ENCODE assay signal across 2 cellular contexts in the genomic region with DNA sequence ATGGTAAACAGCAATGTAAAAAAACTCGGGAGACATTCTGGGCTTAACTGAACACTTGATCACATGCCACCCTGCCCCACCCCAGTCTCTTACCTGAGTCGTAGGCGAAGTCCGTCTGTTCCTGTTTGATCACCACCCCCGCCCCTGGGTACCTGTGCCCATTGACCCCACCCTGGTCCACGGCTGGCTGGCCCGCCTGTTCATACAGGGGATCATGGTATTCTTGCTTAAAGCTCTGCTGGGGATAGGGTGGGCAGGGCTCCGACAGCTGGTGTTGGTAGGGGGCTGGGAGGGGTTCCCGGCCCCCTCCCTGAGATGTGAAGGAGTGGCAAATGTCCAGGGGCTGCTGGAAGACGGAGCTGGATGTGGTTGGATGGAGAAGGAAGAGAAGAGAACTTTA.
TF ChIP-seq lines count a peak whose summit lies in the region.

No MANE protein-coding gene starts in this region.

TF ChIP-seq in GM23338, 12 proteins besides CTCF, POLR2A, EP300 and RAD21 (continues in another document):
- no peak for TF ChIP-seq POLR2AphosphoS5 (IDR thresholded peaks at IDR 0.05; ENCODE audit: low read depth)
- no peak for TF ChIP-seq EZH2phosphoT487 (IDR thresholded peaks at IDR 0.05; ENCODE audit: unreplicated experiment)
- TF ChIP-seq, protein P1, sequence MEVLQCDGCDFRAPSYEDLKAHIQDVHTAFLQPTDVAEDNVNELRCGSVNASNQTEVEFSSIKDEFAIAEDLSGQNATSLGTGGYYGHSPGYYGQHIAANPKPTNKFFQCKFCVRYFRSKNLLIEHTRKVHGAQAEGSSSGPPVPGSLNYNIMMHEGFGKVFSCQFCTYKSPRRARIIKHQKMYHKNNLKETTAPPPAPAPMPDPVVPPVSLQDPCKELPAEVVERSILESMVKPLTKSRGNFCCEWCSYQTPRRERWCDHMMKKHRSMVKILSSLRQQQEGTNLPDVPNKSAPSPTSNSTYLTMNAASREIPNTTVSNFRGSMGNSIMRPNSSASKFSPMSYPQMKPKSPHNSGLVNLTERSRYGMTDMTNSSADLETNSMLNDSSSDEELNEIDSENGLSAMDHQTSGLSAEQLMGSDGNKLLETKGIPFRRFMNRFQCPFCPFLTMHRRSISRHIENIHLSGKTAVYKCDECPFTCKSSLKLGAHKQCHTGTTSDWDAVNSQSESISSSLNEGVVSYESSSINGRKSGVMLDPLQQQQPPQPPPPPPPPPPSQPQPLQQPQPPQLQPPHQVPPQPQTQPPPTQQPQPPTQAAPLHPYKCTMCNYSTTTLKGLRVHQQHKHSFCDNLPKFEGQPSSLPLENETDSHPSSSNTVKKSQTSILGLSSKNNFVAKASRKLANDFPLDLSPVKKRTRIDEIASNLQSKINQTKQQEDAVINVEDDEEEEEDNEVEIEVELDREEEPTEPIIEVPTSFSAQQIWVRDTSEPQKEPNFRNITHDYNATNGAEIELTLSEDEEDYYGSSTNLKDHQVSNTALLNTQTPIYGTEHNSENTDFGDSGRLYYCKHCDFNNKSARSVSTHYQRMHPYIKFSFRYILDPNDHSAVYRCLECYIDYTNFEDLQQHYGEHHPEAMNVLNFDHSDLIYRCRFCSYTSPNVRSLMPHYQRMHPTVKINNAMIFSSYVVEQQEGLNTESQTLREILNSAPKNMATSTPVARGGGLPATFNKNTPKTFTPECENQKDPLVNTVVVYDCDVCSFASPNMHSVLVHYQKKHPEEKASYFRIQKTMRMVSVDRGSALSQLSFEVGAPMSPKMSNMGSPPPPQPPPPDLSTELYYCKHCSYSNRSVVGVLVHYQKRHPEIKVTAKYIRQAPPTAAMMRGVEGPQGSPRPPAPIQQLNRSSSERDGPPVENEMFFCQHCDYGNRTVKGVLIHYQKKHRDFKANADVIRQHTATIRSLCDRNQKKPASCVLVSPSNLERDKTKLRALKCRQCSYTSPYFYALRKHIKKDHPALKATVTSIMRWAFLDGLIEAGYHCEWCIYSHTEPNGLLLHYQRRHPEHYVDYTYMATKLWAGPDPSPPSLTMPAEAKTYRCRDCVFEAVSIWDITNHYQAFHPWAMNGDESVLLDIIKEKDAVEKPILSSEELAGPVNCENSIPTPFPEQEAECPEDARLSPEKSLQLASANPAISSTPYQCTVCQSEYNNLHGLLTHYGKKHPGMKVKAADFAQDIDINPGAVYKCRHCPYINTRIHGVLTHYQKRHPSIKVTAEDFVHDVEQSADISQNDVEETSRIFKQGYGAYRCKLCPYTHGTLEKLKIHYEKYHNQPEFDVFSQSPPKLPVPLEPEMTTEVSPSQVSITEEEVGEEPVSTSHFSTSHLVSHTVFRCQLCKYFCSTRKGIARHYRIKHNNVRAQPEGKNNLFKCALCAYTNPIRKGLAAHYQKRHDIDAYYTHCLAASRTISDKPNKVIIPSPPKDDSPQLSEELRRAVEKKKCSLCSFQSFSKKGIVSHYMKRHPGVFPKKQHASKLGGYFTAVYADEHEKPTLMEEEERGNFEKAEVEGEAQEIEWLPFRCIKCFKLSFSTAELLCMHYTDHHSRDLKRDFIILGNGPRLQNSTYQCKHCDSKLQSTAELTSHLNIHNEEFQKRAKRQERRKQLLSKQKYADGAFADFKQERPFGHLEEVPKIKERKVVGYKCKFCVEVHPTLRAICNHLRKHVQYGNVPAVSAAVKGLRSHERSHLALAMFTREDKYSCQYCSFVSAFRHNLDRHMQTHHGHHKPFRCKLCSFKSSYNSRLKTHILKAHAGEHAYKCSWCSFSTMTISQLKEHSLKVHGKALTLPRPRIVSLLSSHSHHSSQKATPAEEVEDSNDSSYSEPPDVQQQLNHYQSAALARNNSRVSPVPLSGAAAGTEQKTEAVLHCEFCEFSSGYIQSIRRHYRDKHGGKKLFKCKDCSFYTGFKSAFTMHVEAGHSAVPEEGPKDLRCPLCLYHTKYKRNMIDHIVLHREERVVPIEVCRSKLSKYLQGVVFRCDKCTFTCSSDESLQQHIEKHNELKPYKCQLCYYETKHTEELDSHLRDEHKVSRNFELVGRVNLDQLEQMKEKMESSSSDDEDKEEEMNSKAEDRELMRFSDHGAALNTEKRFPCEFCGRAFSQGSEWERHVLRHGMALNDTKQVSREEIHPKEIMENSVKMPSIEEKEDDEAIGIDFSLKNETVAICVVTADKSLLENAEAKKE (CRISPR knock-in tag; IDR thresholded peaks at IDR 0.05) = no peak
- TF ChIP-seq, protein P2, sequence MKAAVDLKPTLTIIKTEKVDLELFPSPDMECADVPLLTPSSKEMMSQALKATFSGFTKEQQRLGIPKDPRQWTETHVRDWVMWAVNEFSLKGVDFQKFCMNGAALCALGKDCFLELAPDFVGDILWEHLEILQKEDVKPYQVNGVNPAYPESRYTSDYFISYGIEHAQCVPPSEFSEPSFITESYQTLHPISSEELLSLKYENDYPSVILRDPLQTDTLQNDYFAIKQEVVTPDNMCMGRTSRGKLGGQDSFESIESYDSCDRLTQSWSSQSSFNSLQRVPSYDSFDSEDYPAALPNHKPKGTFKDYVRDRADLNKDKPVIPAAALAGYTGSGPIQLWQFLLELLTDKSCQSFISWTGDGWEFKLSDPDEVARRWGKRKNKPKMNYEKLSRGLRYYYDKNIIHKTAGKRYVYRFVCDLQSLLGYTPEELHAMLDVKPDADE (IDR thresholded peaks at IDR 0.05) = no peak
- TF ChIP-seq, protein P3, sequence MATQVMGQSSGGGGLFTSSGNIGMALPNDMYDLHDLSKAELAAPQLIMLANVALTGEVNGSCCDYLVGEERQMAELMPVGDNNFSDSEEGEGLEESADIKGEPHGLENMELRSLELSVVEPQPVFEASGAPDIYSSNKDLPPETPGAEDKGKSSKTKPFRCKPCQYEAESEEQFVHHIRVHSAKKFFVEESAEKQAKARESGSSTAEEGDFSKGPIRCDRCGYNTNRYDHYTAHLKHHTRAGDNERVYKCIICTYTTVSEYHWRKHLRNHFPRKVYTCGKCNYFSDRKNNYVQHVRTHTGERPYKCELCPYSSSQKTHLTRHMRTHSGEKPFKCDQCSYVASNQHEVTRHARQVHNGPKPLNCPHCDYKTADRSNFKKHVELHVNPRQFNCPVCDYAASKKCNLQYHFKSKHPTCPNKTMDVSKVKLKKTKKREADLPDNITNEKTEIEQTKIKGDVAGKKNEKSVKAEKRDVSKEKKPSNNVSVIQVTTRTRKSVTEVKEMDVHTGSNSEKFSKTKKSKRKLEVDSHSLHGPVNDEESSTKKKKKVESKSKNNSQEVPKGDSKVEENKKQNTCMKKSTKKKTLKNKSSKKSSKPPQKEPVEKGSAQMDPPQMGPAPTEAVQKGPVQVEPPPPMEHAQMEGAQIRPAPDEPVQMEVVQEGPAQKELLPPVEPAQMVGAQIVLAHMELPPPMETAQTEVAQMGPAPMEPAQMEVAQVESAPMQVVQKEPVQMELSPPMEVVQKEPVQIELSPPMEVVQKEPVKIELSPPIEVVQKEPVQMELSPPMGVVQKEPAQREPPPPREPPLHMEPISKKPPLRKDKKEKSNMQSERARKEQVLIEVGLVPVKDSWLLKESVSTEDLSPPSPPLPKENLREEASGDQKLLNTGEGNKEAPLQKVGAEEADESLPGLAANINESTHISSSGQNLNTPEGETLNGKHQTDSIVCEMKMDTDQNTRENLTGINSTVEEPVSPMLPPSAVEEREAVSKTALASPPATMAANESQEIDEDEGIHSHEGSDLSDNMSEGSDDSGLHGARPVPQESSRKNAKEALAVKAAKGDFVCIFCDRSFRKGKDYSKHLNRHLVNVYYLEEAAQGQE (IDR thresholded peaks at IDR 0.05; ENCODE audit: unreplicated experiment) = no peak
- TF ChIP-seq CREB1 (CRISPR knock-in tag; IDR thresholded peaks at IDR 0.05; ENCODE audit: low read depth) = no peak
- no peak for TF ChIP-seq ZNF331 (CRISPR knock-in tag; IDR thresholded peaks at IDR 0.05; ENCODE audit: low read depth)
- TF ChIP-seq STAT1 (IDR thresholded peaks at IDR 0.05; ENCODE audit: unreplicated experiment) = no peak
- no peak for TF ChIP-seq EZH2 (IDR thresholded peaks at IDR 0.05; ENCODE audit: low read depth, unreplicated experiment)
- no peak for TF ChIP-seq ZNF114 (CRISPR knock-in tag; IDR thresholded peaks at IDR 0.05)

TF ChIP-seq in WTC11, 78 proteins besides CTCF, POLR2A, EP300 and RAD21:
- no peak for TF ChIP-seq OVOL2 (CRISPR knock-in tag; IDR thresholded peaks at IDR 0.05; ENCODE audit: borderline replicate concordance)
- TF ChIP-seq, protein P4, sequence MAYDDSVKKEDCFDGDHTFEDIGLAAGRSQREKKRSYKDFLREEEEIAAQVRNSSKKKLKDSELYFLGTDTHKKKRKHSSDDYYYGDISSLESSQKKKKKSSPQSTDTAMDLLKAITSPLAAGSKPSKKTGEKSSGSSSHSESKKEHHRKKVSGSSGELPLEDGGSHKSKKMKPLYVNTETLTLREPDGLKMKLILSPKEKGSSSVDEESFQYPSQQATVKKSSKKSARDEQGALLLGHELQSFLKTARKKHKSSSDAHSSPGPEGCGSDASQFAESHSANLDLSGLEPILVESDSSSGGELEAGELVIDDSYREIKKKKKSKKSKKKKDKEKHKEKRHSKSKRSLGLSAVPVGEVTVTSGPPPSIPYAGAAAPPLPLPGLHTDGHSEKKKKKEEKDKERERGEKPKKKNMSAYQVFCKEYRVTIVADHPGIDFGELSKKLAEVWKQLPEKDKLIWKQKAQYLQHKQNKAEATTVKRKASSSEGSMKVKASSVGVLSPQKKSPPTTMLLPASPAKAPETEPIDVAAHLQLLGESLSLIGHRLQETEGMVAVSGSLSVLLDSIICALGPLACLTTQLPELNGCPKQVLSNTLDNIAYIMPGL (CRISPR knock-in tag; IDR thresholded peaks at IDR 0.05) = no peak
